In genomic region chr1:54124472-54124871, GRCh38 we compare ENCODE assay signal across 17 cellular contexts. TPM values are rescaled to one million over a fixed set of nuclear protein-coding genes. Genes with fewer than 3 reads are reported as not detected.
DNase-seq lines count a peak whose midpoint lies in the region; ATAC-seq, FAIRE-seq and TF ChIP-seq lines count a peak whose summit lies in the region.
"Had no signal": no experiment of that assay in that cellular context is flagged by ENCODE, and none has a peak within 500 bp of the region (broad histone marks: within the 10 kb centered on the region; RNA-seq: fewer than 3 reads in every experiment).

No MANE protein-coding gene starts in this region.

- no peak for TF ChIP-seq POLR2A in thyroid gland (IDR thresholded peaks at IDR 0.05)

- no peak overlapping the region for H3K27ac ChIP-seq in thyroid gland
- H3K27ac ChIP-seq: BLaER1 treated with 17β-estradiol and CSF1 and Interleukin-3, amounts not matched to agents 10 nM and 100 nM; suprapubic skin had no signal

- no peaks in the 10 kb centered on the region for H3K9me3 ChIP-seq in thyroid gland
- H3K9me3 ChIP-seq: BLaER1 treated with 17β-estradiol and CSF1 and Interleukin-3, amounts not matched to agents 10 nM and 100 nM; gastrocnemius medialis; suprapubic skin had no signal

- DNase-seq in NCI-H1105 (lab: John Stamatoyannopoulos, UW), result peak; percentile 87
- DNase-seq in NCI-H345 (lab: John Stamatoyannopoulos, UW), result peak; percentile 84
- DNase-seq in bronchial epithelial cell (ENCODE audit: low read depth), result peak; percentile 19
- DNase-seq in thyroid gland, result peak; percentile 46 to 55
- DNase-seq in occipital lobe (lab: John Stamatoyannopoulos, UW), result no peak
- DNase-seq: activated CD8-positive, alpha-beta T cell treated with anti-CD3 and anti-CD28 coated beads, Interleukin-2, amount 10 ng/mL, durations not matched to agents 7 days and 5 days; gastrocnemius medialis; NCI-H1930; right cardiac atrium; stimulated activated CD4-positive, alpha-beta T cell treated with anti-CD3 and anti-CD28 coated beads, Interleukin-2, amount 100 ng/mL, for 24 hours had no signal

- H3K27me3 ChIP-seq in bronchial epithelial cell (ENCODE audit: control insufficient read depth, insufficient read depth, low read length) (peaks cover 4% of the 10 kb centered on the region), thyroid gland (no peaks in the 10 kb centered on the region)
- H3K27me3 ChIP-seq: gastrocnemius medialis, suprapubic skin had no signal

- WGBS in thyroid gland, 2 donors, result 20 to 35% methylated on average over 9 of the region's 9 CpGs

- no peak for TF ChIP-seq CTCF in bronchial epithelial cell (IDR thresholded peaks at IDR 0.05; ENCODE audit: insufficient read depth, low read length, severe bottlenecking)
- TF ChIP-seq CTCF in thyroid gland (IDR thresholded peaks at IDR 0.05), result no peak

- H3K36me3 ChIP-seq in bronchial epithelial cell (ENCODE audit: control insufficient read depth, insufficient read depth, low read length) (no peaks in the 10 kb centered on the region), thyroid gland (no peaks in the 10 kb centered on the region)
- H3K36me3 ChIP-seq: BLaER1 treated with 17β-estradiol and CSF1 and Interleukin-3, amounts not matched to agents 10 nM and 100 nM; gastrocnemius medialis; suprapubic skin had no signal

- H3K4me1 ChIP-seq in thyroid gland, result peaks cover 0 to 18% of the 10 kb centered on the region in 2 donors

- ATAC-seq in HG03442 (IDR thresholded peaks at IDR 0.05; ENCODE audit: unreplicated experiment), result no peak
- ATAC-seq in HG02870 (IDR thresholded peaks at IDR 0.05; ENCODE audit: unreplicated experiment), result no peak
- ATAC-seq: activated CD8-positive, alpha-beta T cell treated with anti-CD3 and anti-CD28 coated beads, Interleukin-2, amount 10 ng/mL, durations not matched to agents 7 days and 5 days; gastrocnemius medialis; Panc1; right cardiac atrium had no signal

- intact Hi-C loops in thyroid gland (cut with DNase I), result loop anchor here (5.0 kb wide), 1 partner anchor 283 kb away; the partner anchor contains the start of gene SSBP3

- no peak for FAIRE-seq in bronchial epithelial cell (lab: Jason Lieb, UNC)

- no peak overlapping the region for H3K4me3 ChIP-seq in bronchial epithelial cell (ENCODE audit: low read depth, low read length)
- H3K4me3 ChIP-seq in thyroid gland (replicated peaks in 1 of 3), result no peak overlapping the region
- H3K4me3 ChIP-seq: BLaER1 treated with 17β-estradiol and CSF1 and Interleukin-3, amounts not matched to agents 10 nM and 100 nM; gastrocnemius medialis; suprapubic skin had no signal

RNA-seq across cellular contexts. Expression of gene CDCP2, which starts 28.3 kb away (rescaled TPM):
- total RNA-seq in bronchial epithelial cell, result not detected in 2 replicates
- under 1 TPM in 1 of 4 donors, not detected in 3; 0.45 TPM for total RNA-seq in thyroid gland
- not detected for total RNA-seq in occipital lobe
- total RNA-seq: activated T-helper 1 cell treated with anti-CD3 and anti-CD28 coated beads, Interleukin-12 subunit alpha, Interleukin-12 subunit beta, Interleukin-2, Interleukin-4 antibody, amounts not matched to agents 30 ng/mL and 10 ng/mL and 1 ng/mL, durations not matched to agents 14 hours and 24 hours and 36 hours; gastrocnemius medialis; LHCN-M2; right cardiac atrium; suprapubic skin had no signal
